In the genomic region with DNA sequence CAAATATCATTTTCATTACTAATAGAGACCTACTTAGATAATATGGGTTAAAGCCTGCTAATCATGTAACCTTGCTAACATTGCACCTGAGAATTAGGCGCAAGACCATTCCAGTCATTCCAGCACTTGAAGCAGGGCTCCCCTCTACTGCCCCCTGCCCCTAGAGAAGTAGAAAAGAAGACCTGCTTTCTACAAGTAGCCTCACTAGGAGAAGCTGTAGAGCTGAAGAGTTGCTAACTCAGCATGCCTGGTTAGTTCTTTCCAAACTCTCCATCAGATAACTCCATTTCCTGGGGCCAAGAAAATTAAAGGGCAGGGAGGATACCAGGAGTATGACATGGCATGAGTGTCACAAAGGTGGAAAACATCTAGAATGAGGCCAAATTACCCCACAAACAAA, we compare ENCODE assay signal across 5 cellular contexts. TPM values are rescaled to one million over a fixed set of nuclear protein-coding genes. Genes with fewer than 3 reads are reported as not detected.
"Had no signal": no experiment of that assay in that cellular context is flagged by ENCODE, and none has a peak within 500 bp of the region (broad histone marks: within the 10 kb centered on the region; RNA-seq: fewer than 3 reads in every experiment).

No MANE protein-coding gene starts in this region.

RNA-seq across cellular contexts. Expression of gene DEFB131A, which starts 14.2 kb away (rescaled TPM):
- total RNA-seq: MCF 10A, NCI-H460, SK-MEL-5 had no signal
- polyA plus RNA-seq: IgD-negative memory B cell, SK-N-SH had no signal
